In genomic region chr17:28154242-28154641, GRCh38 we compare ENCODE assay signal across 20 cellular contexts.
"Had no signal": no experiment of that assay in that cellular context is flagged by ENCODE, and none has a peak within 500 bp of the region (broad histone marks: within the 10 kb centered on the region; RNA-seq: fewer than 3 reads in every experiment).

No MANE protein-coding gene starts in this region.

- H3K4me3 ChIP-seq: body of pancreas, cardiac muscle cell, ovary, right lobe of liver, skin epidermis, transverse colon, vagina had no signal

- H3K36me3 ChIP-seq: cardiac muscle cell, ovary, right lobe of liver, vagina had no signal

- ATAC-seq: activated CD8-positive, alpha-beta T cell treated with anti-CD3 and anti-CD28 coated beads, Interleukin-2, amount 10 ng/mL, durations not matched to agents 7 days and 5 days; body of pancreas; left ventricle myocardium superior; natural killer cell; right lobe of liver; stimulated activated effector memory CD8-positive, alpha-beta T cell treated with anti-CD3 and anti-CD28 coated beads, Interleukin-12 subunit alpha, Interleukin-12 subunit beta, amount 100 ng/mL, for 72 hours; stimulated activated naive CD8-positive, alpha-beta T cell treated with anti-CD3 and anti-CD28 coated beads, Interleukin-15, amount 100 ng/mL, for 72 hours had no signal

- H3K27ac ChIP-seq: body of pancreas, cardiac muscle cell, ovary, right lobe of liver, skin epidermis, transverse colon, vagina had no signal

- H3K9me3 ChIP-seq: body of pancreas, ovary, right lobe of liver, transverse colon, vagina had no signal

- H3K4me1 ChIP-seq: body of pancreas, right lobe of liver, transverse colon, vagina had no signal

- DNase-seq: activated CD4-positive, alpha-beta T cell treated with anti-CD3 and anti-CD28 coated beads for 1 hour; activated CD4-positive, alpha-beta T cell treated with anti-CD3 and anti-CD28 coated beads, Interleukin-2, amount 50 U/mL, for 1 hour; activated CD8-positive, alpha-beta T cell treated with anti-CD3 and anti-CD28 coated beads, Interleukin-2, amount 10 ng/mL, durations not matched to agents 7 days and 5 days; activated gamma-delta T cell; anterior cingulate cortex; body of pancreas; effector CD4-positive, alpha-beta T cell; left ventricle myocardium superior; mammary epithelial cell; midbrain; natural killer cell; ovary; right lobe of liver; stimulated activated CD4-positive, alpha-beta T cell treated with anti-CD3 and anti-CD28 coated beads, Interleukin-1b, Interleukin-23, amount 100 ng/mL, for 48 hours; stimulated activated naive CD8-positive, alpha-beta T cell treated with anti-CD3 and anti-CD28 coated beads, Interleukin-15, amount 100 ng/mL, for 72 hours; transverse colon had no signal

- H3K27me3 ChIP-seq: body of pancreas, cardiac muscle cell, ovary, right lobe of liver, transverse colon, vagina had no signal
